Comparison of ENCODE assay signal across 21 cellular contexts in the genomic region with DNA sequence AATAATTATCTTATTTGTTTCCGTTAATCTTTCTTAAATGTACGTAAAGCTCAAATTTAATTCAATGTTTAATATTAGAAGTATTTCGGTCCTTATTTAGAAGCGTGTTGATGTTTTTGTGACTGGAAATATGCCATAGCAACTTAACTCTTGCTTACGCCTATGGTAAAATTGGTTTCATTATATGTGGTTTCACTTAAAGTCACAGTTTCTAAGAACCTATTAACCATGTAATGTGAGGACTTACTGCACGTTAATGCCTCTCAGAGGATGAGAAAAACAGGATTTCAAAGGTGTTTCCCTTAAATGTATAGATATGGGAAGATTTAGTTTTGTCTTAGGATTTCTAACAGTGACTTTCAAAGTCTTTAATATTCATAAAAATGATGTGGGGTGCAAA.
DNase-seq lines count a peak whose midpoint lies in the region; ATAC-seq, FAIRE-seq and TF ChIP-seq lines count a peak whose summit lies in the region.
"Had no signal": no experiment of that assay in that cellular context is flagged by ENCODE, and none has a peak within 500 bp of the region (broad histone marks: within the 10 kb centered on the region; RNA-seq: fewer than 3 reads in every experiment).

No MANE protein-coding gene starts in this region.

- no peaks in the 10 kb centered on the region for H3K36me3 ChIP-seq in GM12878 (ENCODE audit: control insufficient read depth in 2 of 2, insufficient read depth in 2 of 2, low read length in 1 of 2)
- no peaks in the 10 kb centered on the region for H3K36me3 ChIP-seq in OCI-LY7 (ENCODE audit: insufficient read depth, low read length)
- H3K36me3 ChIP-seq: BLaER1 treated with 17β-estradiol and CSF1 and Interleukin-3, amounts not matched to agents 10 nM and 100 nM had no signal

- BruUV-seq in GM12878 (replicated peaks; lab: Mats Ljungman, UMichigan) (no TSS peak), OCI-LY7 (replicated peaks; lab: Mats Ljungman, UMichigan) (no TSS peak)

- no peak for TF ChIP-seq POLR2A in GM12878 (IDR thresholded peaks at IDR 0.05; ENCODE audit: low read depth, low read length)

- no peaks in the 10 kb centered on the region for H3K9me2 ChIP-seq in OCI-LY7 (ENCODE audit: insufficient read depth, low read length)

- H3K4me1 ChIP-seq in GM12878 (ENCODE audit: control insufficient read depth, insufficient read depth, low read length) (no peaks in the 10 kb centered on the region), OCI-LY7 (ENCODE audit: insufficient read depth, low read length, poor library complexity, severe bottlenecking) (no peaks in the 10 kb centered on the region)
- H3K4me1 ChIP-seq: BLaER1 treated with 17β-estradiol and CSF1 and Interleukin-3, amounts not matched to agents 10 nM and 100 nM; Caco-2 had no signal

- no peak overlapping the region for H3K4me3 ChIP-seq in GM12878
- no peak overlapping the region for H3K4me3 ChIP-seq in OCI-LY7 (ENCODE audit: low read depth, low read length, poor library complexity, severe bottlenecking)
- H3K4me3 ChIP-seq: BLaER1 treated with 17β-estradiol and CSF1 and Interleukin-3, amounts not matched to agents 10 nM and 100 nM had no signal

- RAD21 ChIA-PET in GM12878 (lab: Charles Lee; ENCODE audit: unreplicated experiment), result no interaction called here

- no peak for TF ChIP-seq RAD21 in GM12878 (IDR thresholded peaks at IDR 0.05; ENCODE audit: insufficient read depth, low read depth, low read length)

- POLR2A ChIA-PET in GM12878 (lab: Charles Lee), result no interaction called here
- POLR2A ChIA-PET in OCI-LY7 (lab: Charles Lee), result interaction anchor here (0.5 to 0.6 kb wide), 2 partner anchors 39 to 217 kb away, joined by 4 to 5 read pairs; no protein-coding TSS in a partner anchor

- no peak overlapping the region for H3K9ac ChIP-seq in GM12878 (ENCODE audit: control insufficient read depth, insufficient read depth, low read length)
- H3K9ac ChIP-seq: BLaER1 treated with 17β-estradiol and CSF1 and Interleukin-3, amounts not matched to agents 10 nM and 100 nM had no signal

- WGBS in GM12878 (ENCODE audit: insufficient coverage, insufficient replicate concordance, low lambda C conversion rate, missing lambda C conversion rate), result 19% methylated on average over 6 of the region's 6 CpGs

- no peak for TF ChIP-seq EP300 in GM12878 (IDR thresholded peaks at IDR 0.05; ENCODE audit: borderline replicate concordance in 1 of 2, control insufficient read depth in 1 of 2, low read depth in 2 of 2, low read length in 2 of 2)

- H3K4me2 ChIP-seq in GM12878 (ENCODE audit: control insufficient read depth, insufficient read depth), result no peak overlapping the region
- H3K4me2 ChIP-seq in OCI-LY7 (ENCODE audit: low read length), result no peak overlapping the region
- H3K4me2 ChIP-seq: BLaER1 treated with 17β-estradiol and CSF1 and Interleukin-3, amounts not matched to agents 10 nM and 100 nM had no signal

- H3K27ac ChIP-seq in GM12878 (ENCODE audit: control insufficient read depth, insufficient read depth) (no peak overlapping the region), OCI-LY7 (ENCODE audit: low read depth, low read length, poor library complexity, severe bottlenecking) (no peak overlapping the region)
- H3K27ac ChIP-seq: BLaER1 treated with 17β-estradiol and CSF1 and Interleukin-3, amounts not matched to agents 10 nM and 100 nM; C4-2B had no signal

- TF ChIP-seq CTCF in GM12878 (IDR thresholded peaks at IDR 0.05 in 2 of 3, conservative IDR thresholded peaks at IDR 0.05 in 1 of 3; ENCODE audit: control insufficient read depth in 2 of 3, extremely low read depth in 1 of 3, insufficient read depth in 1 of 3, low read depth in 3 of 3, low read length in 3 of 3), result no peak
- TF ChIP-seq CTCF in OCI-LY7 (conservative IDR thresholded peaks at IDR 0.05; ENCODE audit: low read length), result no peak

- H3K79me2 ChIP-seq in GM12878 (ENCODE audit: control insufficient read depth, insufficient read depth, low read length) (no peaks in the 10 kb centered on the region), OCI-LY7 (ENCODE audit: insufficient read depth, low read depth, low read length) (no peaks in the 10 kb centered on the region)

- DNase-seq in GM12878 (ENCODE audit: low read depth, low spot score), result no peak
- DNase-seq in OCI-LY7 (ENCODE audit: low spot score), result no peak
- DNase-seq in iPS-NIHi7 (ENCODE audit: extremely low spot score), result no peak
- DNase-seq: 8988T; ACHN; AML-193; Caco-2; Calu3; CD4-positive, alpha-beta T cell; CD8-positive, alpha-beta T cell; DMS79 treated with DMSO at 0.1 percent for 48 hours; GF-D8 had no signal

- H2AFZ ChIP-seq in GM12878 (ENCODE audit: control insufficient read depth, low read depth, low read length) (no peak overlapping the region), OCI-LY7 (ENCODE audit: low read length) (no peak overlapping the region)

- intact Hi-C loops in GM12878 (cut with micrococcal nuclease; ENCODE audit: unreplicated experiment) (no loop called here), OCI-LY7 (cut with micrococcal nuclease; ENCODE audit: unreplicated experiment) (no loop called here)

- no peaks in the 10 kb centered on the region for H3K9me3 ChIP-seq in GM12878 (replicated peaks; ENCODE audit: control insufficient read depth, insufficient read depth, low read length)
- no peaks in the 10 kb centered on the region for H3K9me3 ChIP-seq in OCI-LY7 (ENCODE audit: low read length)
- H3K9me3 ChIP-seq: BLaER1 treated with 17β-estradiol and CSF1 and Interleukin-3, amounts not matched to agents 10 nM and 100 nM; Caco-2 had no signal

- SMC1A ChIA-PET in GM12878 (lab: Charles Lee; ENCODE audit: uncharacterized antibody, unreplicated experiment), result no interaction called here

- FAIRE-seq in GM12878 (lab: Jason Lieb, UNC), result no peak
- FAIRE-seq: A204.1, D721Med, G401.6, GM12891 had no signal

- CTCF ChIA-PET in GM12878 (lab: Yijun Ruan, JAX), result no interaction called here
- CTCF ChIA-PET in OCI-LY7 (lab: Charles Lee; ENCODE audit: unreplicated experiment), result no interaction called here

- H4K20me1 ChIP-seq in GM12878 (ENCODE audit: control insufficient read depth, insufficient read depth), result no peaks in the 10 kb centered on the region
- no peaks in the 10 kb centered on the region for H4K20me1 ChIP-seq in OCI-LY7 (ENCODE audit: insufficient read depth, low read length)
- H4K20me1 ChIP-seq: BLaER1 treated with 17β-estradiol and CSF1 and Interleukin-3, amounts not matched to agents 10 nM and 100 nM had no signal

- ATAC-seq in GM18870 (IDR thresholded peaks at IDR 0.05; ENCODE audit: unreplicated experiment), result peak; percentile 54
- ATAC-seq in GM21360 (IDR thresholded peaks at IDR 0.05; ENCODE audit: unreplicated experiment), result peak; percentile 62
- peak; percentile 46 for ATAC-seq in GM12878
- ATAC-seq in HG03196 (IDR thresholded peaks at IDR 0.05; ENCODE audit: unreplicated experiment), result no peak
- ATAC-seq: CD8-positive, alpha-beta T cell had no signal

- H3K27me3 ChIP-seq in GM12878 (replicated peaks in 1 of 2; ENCODE audit: control insufficient read depth in 2 of 2, insufficient read depth in 2 of 2, low read length in 1 of 2), result no peaks in the 10 kb centered on the region
- H3K27me3 ChIP-seq: BLaER1 treated with 17β-estradiol and CSF1 and Interleukin-3, amounts not matched to agents 10 nM and 100 nM had no signal

- in situ Hi-C loops in GM12878 (cut with MboI), result no loop called here

TF ChIP-seq in GM12878, 131 proteins besides CTCF, POLR2A, EP300 and RAD21:
- TF ChIP-seq MYB (IDR thresholded peaks at IDR 0.05; ENCODE audit: borderline replicate concordance, low read depth, low read length), result no peak
- peak; percentile 29; the same call in 1 of the 2 replicates for TF ChIP-seq RUNX3 (IDR thresholded peaks at IDR 0.05; ENCODE audit: low read length)
